In genomic region chr9:88628811-88629210, GRCh38 we compare ENCODE assay signal across 32 cellular contexts.
"Had no signal": no experiment of that assay in that cellular context is flagged by ENCODE, and none has a peak within 500 bp of the region (broad histone marks: within the 10 kb centered on the region; RNA-seq: fewer than 3 reads in every experiment).

No MANE protein-coding gene starts in this region.

- DNase-seq: activated CD4-positive, alpha-beta memory T cell treated with anti-CD3 and anti-CD28 coated beads for 36 hours; activated CD4-positive, alpha-beta T cell treated with anti-CD3 and anti-CD28 coated beads, Interleukin-2, amount 10 ng/mL, durations not matched to agents 24 days and 14 days; activated CD4-positive, CD25-positive, alpha-beta regulatory T cell treated with anti-CD3 and anti-CD28 coated beads, Interleukin-2, amount 50 U/mL, for 72 hours; activated CD8-positive, alpha-beta memory T cell treated with anti-CD3 and anti-CD28 coated beads, Interleukin-2, amount 50 U/mL, for 4 hours; activated effector memory CD4-positive, alpha-beta T cell treated with anti-CD3 and anti-CD28 coated beads, Interleukin-2, amount 50 U/mL, for 16 hours; activated naive CD4-positive, alpha-beta T cell treated with anti-CD3 and anti-CD28 coated beads, Interleukin-2, amount 50 U/mL, for 16 hours; activated T-cell treated with anti-CD3 and anti-CD28 coated beads, Interleukin-2, amount 50 U/mL, for 1 hour; amygdala; central memory CD4-positive, alpha-beta T cell; foreskin fibroblast; head of caudate nucleus; hippocampal formation; left cardiac atrium; mammary epithelial cell; naive B cell; nephron progenitor cell; pancreas; retina; sigmoid colon; small intestine; stimulated activated CD4-positive, alpha-beta T cell treated with anti-CD3 and anti-CD28 coated beads, Interleukin-1b, Interleukin-23, amount 100 ng/mL, for 48 hours; stimulated activated CD4-positive, alpha-beta T cell treated with anti-CD3 and anti-CD28 coated beads, Interleukin-4, amount 100 ng/mL, for 4 hours; stimulated activated CD8-positive, alpha-beta memory T cell treated with anti-CD3 and anti-CD28 coated beads, Interleukin-4, amount 100 ng/mL, for 48 hours; stimulated activated naive CD8-positive, alpha-beta T cell treated with anti-CD3 and anti-CD28 coated beads, Interleukin-15, amount 100 ng/mL, for 72 hours; substantia nigra; T-helper 17 cell; T1000; WERI-Rb-1 had no signal

- H3K9me3 ChIP-seq: neutrophil, pancreas, prostate gland, sigmoid colon had no signal

- H3K36me3 ChIP-seq: breast epithelium, neutrophil, pancreas, prostate gland, sigmoid colon, WERI-Rb-1 had no signal

- H3K27me3 ChIP-seq: breast epithelium, neutrophil, pancreas, sigmoid colon had no signal

- H3K4me3 ChIP-seq: breast epithelium, pancreas, prostate gland, sigmoid colon had no signal

- ATAC-seq: left cardiac atrium; pancreas; stimulated activated memory B cell treated with anti-CD40 and anti-IgM and Interleukin-4, amounts not matched to agents 10 μg/mL and 1 μg/mL and 100 μg/mL, for 72 hours; stimulated activated naive CD8-positive, alpha-beta T cell treated with anti-CD3 and anti-CD28 coated beads, Interleukin-15, amount 100 ng/mL, for 72 hours; T-helper 17 cell had no signal

- H3K27ac ChIP-seq: breast epithelium, neutrophil, pancreas, prostate gland, WERI-Rb-1 had no signal

- H3K4me1 ChIP-seq: breast epithelium, pancreas, prostate gland, sigmoid colon had no signal
